1 cellular context compared by ENCODE assay signal in the genomic region with DNA sequence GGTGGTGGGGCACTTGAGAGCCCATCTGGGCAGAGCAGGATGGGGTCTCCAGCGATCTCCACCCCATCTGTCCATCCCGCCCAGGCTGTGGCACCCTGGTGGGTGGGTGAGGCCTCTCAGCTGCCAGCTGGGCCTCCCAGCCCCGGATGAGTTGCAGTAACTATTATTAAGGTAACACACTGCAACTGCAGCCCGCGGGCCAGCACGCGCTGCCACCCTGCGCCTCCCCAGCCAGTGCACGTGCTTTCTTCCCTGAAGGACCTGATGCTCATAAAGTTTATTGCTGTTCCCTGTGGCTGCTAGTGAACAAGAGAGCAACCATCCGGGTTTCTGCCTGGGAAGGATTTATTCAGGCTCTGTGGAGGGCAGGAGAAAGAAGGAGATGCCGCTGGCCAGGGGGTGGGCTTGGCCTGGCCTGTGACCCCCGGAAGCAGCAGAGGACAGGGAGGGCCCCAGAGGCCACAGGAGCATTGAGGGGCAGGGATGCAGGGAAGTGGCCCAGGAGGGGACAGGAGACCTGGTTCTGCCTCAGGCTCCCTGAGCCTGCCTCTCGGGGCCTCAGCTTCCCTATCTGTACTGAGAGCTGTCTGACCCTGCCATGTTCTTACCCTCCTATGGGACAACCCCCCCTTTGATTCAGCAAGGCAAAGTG.
TF ChIP-seq lines count a peak whose summit lies in the region.

No MANE protein-coding gene starts in this region.

TF ChIP-seq in A549, 52 proteins besides CTCF, POLR2A, EP300 and RAD21:
- no peak for TF ChIP-seq POLR2AphosphoS2 (conservative IDR thresholded peaks at IDR 0.05; ENCODE audit: low read length)
- TF ChIP-seq CEBPB (IDR thresholded peaks at IDR 0.05): no peak
- no peak for TF ChIP-seq RNF2 (IDR thresholded peaks at IDR 0.05; ENCODE audit: borderline replicate concordance, low read depth)
- TF ChIP-seq FOSB (CRISPR knock-in tag; IDR thresholded peaks at IDR 0.05): no peak
- no peak for TF ChIP-seq BCL3 (IDR thresholded peaks at IDR 0.05)
- TF ChIP-seq MAFK (IDR thresholded peaks at IDR 0.05; ENCODE audit: partially characterized antibody): no peak
- TF ChIP-seq JUN (IDR thresholded peaks at IDR 0.05): no peak
